Comparison of ENCODE assay signal across 1 cellular context in the genomic region with DNA sequence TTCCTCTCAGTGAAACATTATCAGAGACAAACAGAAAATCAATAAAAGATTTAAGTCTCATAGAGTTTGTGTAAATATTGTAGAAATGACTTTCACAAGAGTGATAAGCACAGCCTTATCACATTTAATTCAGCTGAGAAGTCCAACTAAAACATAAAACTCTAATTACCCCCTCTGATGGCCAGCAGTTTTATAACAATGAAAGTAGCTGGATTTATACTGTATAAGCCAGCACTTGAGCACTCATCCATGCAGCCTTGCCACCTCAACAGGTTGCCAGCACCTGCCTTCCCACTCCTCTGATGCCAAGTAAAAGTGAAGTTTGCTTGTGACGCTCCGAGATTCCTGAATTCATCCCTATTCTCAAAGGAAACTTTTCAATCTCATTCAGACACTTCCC.
TF ChIP-seq lines count a peak whose summit lies in the region.

No MANE protein-coding gene starts in this region.

TF ChIP-seq in HEK293, 187 proteins besides CTCF, POLR2A, EP300 and RAD21 (continued from another document):
- TF ChIP-seq, protein P1, sequence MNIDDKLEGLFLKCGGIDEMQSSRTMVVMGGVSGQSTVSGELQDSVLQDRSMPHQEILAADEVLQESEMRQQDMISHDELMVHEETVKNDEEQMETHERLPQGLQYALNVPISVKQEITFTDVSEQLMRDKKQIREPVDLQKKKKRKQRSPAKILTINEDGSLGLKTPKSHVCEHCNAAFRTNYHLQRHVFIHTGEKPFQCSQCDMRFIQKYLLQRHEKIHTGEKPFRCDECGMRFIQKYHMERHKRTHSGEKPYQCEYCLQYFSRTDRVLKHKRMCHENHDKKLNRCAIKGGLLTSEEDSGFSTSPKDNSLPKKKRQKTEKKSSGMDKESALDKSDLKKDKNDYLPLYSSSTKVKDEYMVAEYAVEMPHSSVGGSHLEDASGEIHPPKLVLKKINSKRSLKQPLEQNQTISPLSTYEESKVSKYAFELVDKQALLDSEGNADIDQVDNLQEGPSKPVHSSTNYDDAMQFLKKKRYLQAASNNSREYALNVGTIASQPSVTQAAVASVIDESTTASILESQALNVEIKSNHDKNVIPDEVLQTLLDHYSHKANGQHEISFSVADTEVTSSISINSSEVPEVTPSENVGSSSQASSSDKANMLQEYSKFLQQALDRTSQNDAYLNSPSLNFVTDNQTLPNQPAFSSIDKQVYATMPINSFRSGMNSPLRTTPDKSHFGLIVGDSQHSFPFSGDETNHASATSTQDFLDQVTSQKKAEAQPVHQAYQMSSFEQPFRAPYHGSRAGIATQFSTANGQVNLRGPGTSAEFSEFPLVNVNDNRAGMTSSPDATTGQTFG (tag by site-specific recombination; IDR thresholded peaks at IDR 0.05; ENCODE audit: borderline replicate concordance), result no peak
- peak; percentile 52 for TF ChIP-seq PRDM6 (tag by site-specific recombination; IDR thresholded peaks at IDR 0.05)
- no peak for TF ChIP-seq ZNF24 (tag by site-specific recombination; IDR thresholded peaks at IDR 0.05)
- TF ChIP-seq ZNF707 (tag by site-specific recombination; IDR thresholded peaks at IDR 0.05), result no peak
- no peak for TF ChIP-seq EGR2 (tag by site-specific recombination; IDR thresholded peaks at IDR 0.05; ENCODE audit: low read depth)
- no peak for TF ChIP-seq ZNF555 (tag by site-specific recombination; conservative IDR thresholded peaks at IDR 0.05)
- no peak for TF ChIP-seq ZBTB26 (tag by site-specific recombination; optimal IDR thresholded peaks at IDR 0.05)
- TF ChIP-seq ZNF169 (tag by site-specific recombination; IDR thresholded peaks at IDR 0.05), result no peak
- peak; percentile 79 for TF ChIP-seq SCRT1 (tag by site-specific recombination; IDR thresholded peaks at IDR 0.05; ENCODE audit: borderline replicate concordance)
- TF ChIP-seq, protein P2, sequence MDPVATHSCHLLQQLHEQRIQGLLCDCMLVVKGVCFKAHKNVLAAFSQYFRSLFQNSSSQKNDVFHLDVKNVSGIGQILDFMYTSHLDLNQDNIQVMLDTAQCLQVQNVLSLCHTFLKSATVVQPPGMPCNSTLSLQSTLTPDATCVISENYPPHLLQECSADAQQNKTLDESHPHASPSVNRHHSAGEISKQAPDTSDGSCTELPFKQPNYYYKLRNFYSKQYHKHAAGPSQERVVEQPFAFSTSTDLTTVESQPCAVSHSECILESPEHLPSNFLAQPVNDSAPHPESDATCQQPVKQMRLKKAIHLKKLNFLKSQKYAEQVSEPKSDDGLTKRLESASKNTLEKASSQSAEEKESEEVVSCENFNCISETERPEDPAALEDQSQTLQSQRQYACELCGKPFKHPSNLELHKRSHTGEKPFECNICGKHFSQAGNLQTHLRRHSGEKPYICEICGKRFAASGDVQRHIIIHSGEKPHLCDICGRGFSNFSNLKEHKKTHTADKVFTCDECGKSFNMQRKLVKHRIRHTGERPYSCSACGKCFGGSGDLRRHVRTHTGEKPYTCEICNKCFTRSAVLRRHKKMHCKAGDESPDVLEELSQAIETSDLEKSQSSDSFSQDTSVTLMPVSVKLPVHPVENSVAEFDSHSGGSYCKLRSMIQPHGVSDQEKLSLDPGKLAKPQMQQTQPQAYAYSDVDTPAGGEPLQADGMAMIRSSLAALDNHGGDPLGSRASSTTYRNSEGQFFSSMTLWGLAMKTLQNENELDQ (tag by site-specific recombination; IDR thresholded peaks at IDR 0.05; ENCODE audit: low read depth), result no peak
- TF ChIP-seq ZNF133 (tag by site-specific recombination; IDR thresholded peaks at IDR 0.05), result no peak
- no peak for TF ChIP-seq ZNF776 (tag by site-specific recombination; IDR thresholded peaks at IDR 0.05; ENCODE audit: borderline replicate concordance)
- TF ChIP-seq ZNF280D (tag by site-specific recombination; IDR thresholded peaks at IDR 0.05), result no peak
- TF ChIP-seq TRIM28 (IDR thresholded peaks at IDR 0.05; ENCODE audit: borderline replicate concordance, low read length), result no peak
- TF ChIP-seq ZNF521 (tag by site-specific recombination; IDR thresholded peaks at IDR 0.05), result no peak
- TF ChIP-seq, protein P3, sequence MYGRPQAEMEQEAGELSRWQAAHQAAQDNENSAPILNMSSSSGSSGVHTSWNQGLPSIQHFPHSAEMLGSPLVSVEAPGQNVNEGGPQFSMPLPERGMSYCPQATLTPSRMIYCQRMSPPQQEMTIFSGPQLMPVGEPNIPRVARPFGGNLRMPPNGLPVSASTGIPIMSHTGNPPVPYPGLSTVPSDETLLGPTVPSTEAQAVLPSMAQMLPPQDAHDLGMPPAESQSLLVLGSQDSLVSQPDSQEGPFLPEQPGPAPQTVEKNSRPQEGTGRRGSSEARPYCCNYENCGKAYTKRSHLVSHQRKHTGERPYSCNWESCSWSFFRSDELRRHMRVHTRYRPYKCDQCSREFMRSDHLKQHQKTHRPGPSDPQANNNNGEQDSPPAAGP (tag by site-specific recombination; IDR thresholded peaks at IDR 0.05), result no peak
- TF ChIP-seq MEIS1 (CRISPR knock-in tag; IDR thresholded peaks at IDR 0.05; ENCODE audit: borderline replicate concordance), result no peak
- TF ChIP-seq, protein P4, sequence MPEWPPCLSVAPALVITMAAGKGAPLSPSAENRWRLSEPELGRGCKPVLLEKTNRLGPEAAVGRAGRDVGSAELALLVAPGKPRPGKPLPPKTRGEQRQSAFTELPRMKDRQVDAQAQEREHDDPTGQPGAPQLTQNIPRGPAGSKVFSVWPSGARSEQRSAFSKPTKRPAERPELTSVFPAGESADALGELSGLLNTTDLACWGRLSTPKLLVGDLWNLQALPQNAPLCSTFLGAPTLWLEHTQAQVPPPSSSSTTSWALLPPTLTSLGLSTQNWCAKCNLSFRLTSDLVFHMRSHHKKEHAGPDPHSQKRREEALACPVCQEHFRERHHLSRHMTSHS (tag by site-specific recombination; IDR thresholded peaks at IDR 0.05), result no peak
- TF ChIP-seq ZFP41 (tag by site-specific recombination; IDR thresholded peaks at IDR 0.05; ENCODE audit: borderline replicate concordance), result no peak
- no peak for TF ChIP-seq ZNF121 (tag by site-specific recombination; IDR thresholded peaks at IDR 0.05)
- TF ChIP-seq SCRT2 (tag by site-specific recombination; IDR thresholded peaks at IDR 0.05), result peak; percentile 84
- 0 out of 2 replicates have a peak, but pooled peaks have one; percentile 7 for TF ChIP-seq FEZF1 (tag by site-specific recombination; IDR thresholded peaks at IDR 0.05)
- TF ChIP-seq, protein P5, sequence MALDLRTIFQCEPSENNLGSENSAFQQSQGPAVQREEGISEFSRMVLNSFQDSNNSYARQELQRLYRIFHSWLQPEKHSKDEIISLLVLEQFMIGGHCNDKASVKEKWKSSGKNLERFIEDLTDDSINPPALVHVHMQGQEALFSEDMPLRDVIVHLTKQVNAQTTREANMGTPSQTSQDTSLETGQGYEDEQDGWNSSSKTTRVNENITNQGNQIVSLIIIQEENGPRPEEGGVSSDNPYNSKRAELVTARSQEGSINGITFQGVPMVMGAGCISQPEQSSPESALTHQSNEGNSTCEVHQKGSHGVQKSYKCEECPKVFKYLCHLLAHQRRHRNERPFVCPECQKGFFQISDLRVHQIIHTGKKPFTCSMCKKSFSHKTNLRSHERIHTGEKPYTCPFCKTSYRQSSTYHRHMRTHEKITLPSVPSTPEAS (tag by site-specific recombination; IDR thresholded peaks at IDR 0.05), result no peak
- TF ChIP-seq ZNF843 (tag by site-specific recombination; IDR thresholded peaks at IDR 0.05), result peak; percentile 39; the same call in 1 of the 2 replicates
- no peak for TF ChIP-seq KLF16 (tag by site-specific recombination; IDR thresholded peaks at IDR 0.05)
- TF ChIP-seq ZNF433 (tag by site-specific recombination; IDR thresholded peaks at IDR 0.05; ENCODE audit: low read depth), result no peak
- no peak for TF ChIP-seq ZNF394 (tag by site-specific recombination; IDR thresholded peaks at IDR 0.05; ENCODE audit: borderline replicate concordance)
- no peak for TF ChIP-seq ZNF114 (tag by site-specific recombination; IDR thresholded peaks at IDR 0.05)
- no peak for TF ChIP-seq REPIN1 (tag by site-specific recombination; IDR thresholded peaks at IDR 0.05; ENCODE audit: low read depth)
